ENCODE assay signal across 8 cellular contexts in the genomic region with DNA sequence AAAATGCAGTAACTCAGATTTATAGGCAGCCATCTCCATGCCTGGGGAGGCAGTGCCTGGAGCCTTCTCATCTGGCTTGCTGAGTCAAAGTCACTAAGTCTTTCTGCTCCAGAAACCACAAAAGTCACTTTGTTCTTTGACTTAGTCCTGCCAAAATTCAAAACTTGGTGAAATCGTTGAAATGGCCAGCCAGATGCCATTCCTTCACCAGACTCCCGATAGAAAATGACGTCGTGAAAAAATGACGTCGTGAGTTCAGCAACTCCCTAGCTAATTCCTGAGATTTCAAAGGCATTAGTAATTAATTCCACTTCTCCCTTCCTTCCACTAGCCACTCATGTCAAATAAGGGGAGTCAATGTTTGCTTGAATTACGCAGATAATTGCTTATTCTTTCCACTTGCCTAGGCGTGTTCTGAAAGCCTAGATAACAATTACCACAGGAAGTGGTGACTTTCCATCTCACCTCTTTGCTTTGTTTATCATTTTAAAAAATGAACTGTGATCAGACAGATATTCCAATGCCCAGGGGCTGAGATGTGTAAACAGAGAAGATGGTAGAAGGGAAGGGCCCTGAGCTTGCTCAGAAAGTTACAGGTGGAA. TPM values are rescaled to one million over a fixed set of nuclear protein-coding genes. Genes with fewer than 3 reads are reported as not detected.
DNase-seq lines count a peak whose midpoint lies in the region; ATAC-seq and TF ChIP-seq lines count a peak whose summit lies in the region.

No MANE protein-coding gene starts in this region.

- no peaks in the 10 kb centered on the region for H3K27me3 ChIP-seq in MG63

- no peak overlapping the region for H3K4me3 ChIP-seq in MG63

- H3K36me3 ChIP-seq in MG63: no peaks in the 10 kb centered on the region

- no peak for TF ChIP-seq POLR2A in erythroblast (IDR thresholded peaks at IDR 0.05; ENCODE audit: low read length)

- H3K9me3 ChIP-seq in MG63: peaks cover 5% of the 10 kb centered on the region

- DNase-seq in CD1c-positive myeloid dendritic cell (ENCODE audit: extremely low spot score) (peak; percentile 21), MG63 (peak; percentile 65), activated T-cell treated with anti-CD3 and anti-CD28 coated beads for 48 hours (ENCODE audit: low read depth) (peak; percentile 15), islet precursor cell (peak; percentile 86), erythroblast (lab: John Stamatoyannopoulos, UW) (no peak), SKM-1 (lab: John Stamatoyannopoulos, UW; ENCODE audit: unreplicated experiment) (no peak)

- ATAC-seq in HG03095 (IDR thresholded peaks at IDR 0.05; ENCODE audit: unreplicated experiment): no peak
- ATAC-seq in HG03025 (IDR thresholded peaks at IDR 0.05; ENCODE audit: low FRiP score, unreplicated experiment): no peak

RNA-seq across cellular contexts. Expression of a gene that starts 48.5 kb away (rescaled TPM):
- 2.3 and 5.6 TPM in 2 replicates for total RNA-seq in MG63 (2014; rRNA removed; shearing (Covaris generic); ENCODE audit: low replicate concordance)

Comparison
In these comparisons a context has a peak if more than half of its experiments do, and no peak if none do; other contexts are left out.
1. DNase-seq: peak in CD1c-positive myeloid dendritic cell (single experiment), MG63 (single experiment), activated T-cell treated with anti-CD3 and anti-CD28 coated beads for 48 hours (single experiment) and islet precursor cell (single experiment); none in erythroblast (0 of 2) and SKM-1 (single experiment).